15 cellular contexts compared by ENCODE assay signal in genomic region chr1:1117469-1117831, GRCh38. TPM values are rescaled to one million over a fixed set of nuclear protein-coding genes. Genes with fewer than 3 reads are reported as not detected.
DNase-seq lines count a peak whose midpoint lies in the region; ATAC-seq and TF ChIP-seq lines count a peak whose summit lies in the region.
"Had no signal": no experiment of that assay in that cellular context is flagged by ENCODE, and none has a peak within 500 bp of the region (broad histone marks: within the 10 kb centered on the region; RNA-seq: fewer than 3 reads in every experiment).

No MANE protein-coding gene starts in this region.

- H3K9me3 Mint-ChIP-seq in activated naive CD4-positive, alpha-beta T cell treated with anti-CD3 and anti-CD28 coated beads, Interleukin-2, amount 10 ng/mL, durations not matched to agents 7 days and 5 days, result peaks cover 10% of the 10 kb centered on the region
- H3K9me3 Mint-ChIP-seq in T-cell (peaks cover 0 to 4% (median 3%) of the 10 kb centered on the region in 3 donors), glutamatergic neuron (ENCODE audit: unreplicated experiment) (peaks cover 12% of the 10 kb centered on the region)
- H3K9me3 Mint-ChIP-seq in stimulated activated memory B cell treated with anti-CD40 and anti-IgM and Interleukin-4, amounts not matched to agents 10 μg/mL and 1 μg/mL and 100 μg/mL, for 72 hours, result peaks cover 9% of the 10 kb centered on the region

- CTCF ChIA-PET in activated naive CD4-positive, alpha-beta T cell treated with anti-CD3 and anti-CD28 coated beads, Interleukin-2, amount 10 ng/mL, durations not matched to agents 7 days and 5 days (lab: Charles Lee), result interaction anchor here (0.9 kb wide), 1 partner anchor 112 kb away, joined by 4 read pairs; no protein-coding TSS in a partner anchor
- CTCF ChIA-PET in T-cell (lab: Charles Lee), result no interaction called here

- no peak for TF ChIP-seq CTCF in glutamatergic neuron (IDR thresholded peaks at IDR 0.05; ENCODE audit: partially characterized antibody, unreplicated experiment)

- H3K4me3 Mint-ChIP-seq in activated naive CD4-positive, alpha-beta T cell treated with anti-CD3 and anti-CD28 coated beads, Interleukin-2, amount 10 ng/mL, durations not matched to agents 7 days and 5 days, result peak overlapping the region; percentile 61
- H3K4me3 Mint-ChIP-seq in T-cell (peak overlapping the region; percentile 49 to 86 (median 56)), glutamatergic neuron (ENCODE audit: unreplicated experiment) (peak overlapping the region; percentile 49)
- H3K4me3 Mint-ChIP-seq in stimulated activated memory B cell treated with anti-CD40 and anti-IgM and Interleukin-4, amounts not matched to agents 10 μg/mL and 1 μg/mL and 100 μg/mL, for 72 hours, result peak overlapping the region; percentile 48

- H3K36me3 Mint-ChIP-seq in activated naive CD4-positive, alpha-beta T cell treated with anti-CD3 and anti-CD28 coated beads, Interleukin-2, amount 10 ng/mL, durations not matched to agents 7 days and 5 days, result peaks cover 23% of the 10 kb centered on the region
- H3K36me3 Mint-ChIP-seq in T-cell (peaks cover 10% of the 10 kb centered on the region), glutamatergic neuron (ENCODE audit: unreplicated experiment) (peaks cover 6% of the 10 kb centered on the region)
- H3K36me3 Mint-ChIP-seq in stimulated activated memory B cell treated with anti-CD40 and anti-IgM and Interleukin-4, amounts not matched to agents 10 μg/mL and 1 μg/mL and 100 μg/mL, for 72 hours, result peaks cover 15% of the 10 kb centered on the region

- POLR2A ChIA-PET in T-cell (lab: Charles Lee), result no interaction called here

- peaks cover 43% of the 10 kb centered on the region for H3K27me3 Mint-ChIP-seq in activated naive CD4-positive, alpha-beta T cell treated with anti-CD3 and anti-CD28 coated beads, Interleukin-2, amount 10 ng/mL, durations not matched to agents 7 days and 5 days
- H3K27me3 Mint-ChIP-seq in T-cell (peaks cover 0 to 8% of the 10 kb centered on the region in 2 donors), glutamatergic neuron (ENCODE audit: unreplicated experiment) (peaks cover 21% of the 10 kb centered on the region)
- peaks cover 31% of the 10 kb centered on the region for H3K27me3 Mint-ChIP-seq in stimulated activated memory B cell treated with anti-CD40 and anti-IgM and Interleukin-4, amounts not matched to agents 10 μg/mL and 1 μg/mL and 100 μg/mL, for 72 hours

- DNase-seq in activated naive CD4-positive, alpha-beta T cell treated with anti-CD3 and anti-CD28 coated beads, Interleukin-2, amount 10 ng/mL, durations not matched to agents 7 days and 5 days, result no peak
- no peak for DNase-seq in activated naive CD4-positive, alpha-beta T cell (lab: John Stamatoyannopoulos, UW)
- DNase-seq in T-cell (no peak), glutamatergic neuron (no peak), HT-29 (ENCODE audit: low spot score) (no peak), NCI-H1417 (lab: John Stamatoyannopoulos, UW) (no peak)
- no peak for DNase-seq in stimulated activated CD4-positive, alpha-beta T cell treated with anti-CD3 and anti-CD28 coated beads, Interleukin-2, amount 100 ng/mL, for 48 hours
- DNase-seq: activated gamma-delta T cell, AML-193, foreskin melanocyte, GF-D8, occipital lobe had no signal

- no peak for ATAC-seq in T-cell (replicated peaks in 1 of 4)
- no peak for ATAC-seq in stimulated activated memory B cell treated with anti-CD40 and anti-IgM and Interleukin-4, amounts not matched to agents 10 μg/mL and 1 μg/mL and 100 μg/mL, for 72 hours

- H3K4me1 Mint-ChIP-seq in activated naive CD4-positive, alpha-beta T cell treated with anti-CD3 and anti-CD28 coated beads, Interleukin-2, amount 10 ng/mL, durations not matched to agents 7 days and 5 days, result peaks cover 17% of the 10 kb centered on the region
- peaks cover 6 to 14% (median 7%) of the 10 kb centered on the region in 3 donors for H3K4me1 Mint-ChIP-seq in T-cell
- peaks cover 12% of the 10 kb centered on the region for H3K4me1 Mint-ChIP-seq in glutamatergic neuron (ENCODE audit: low read depth, unreplicated experiment)
- peaks cover 26% of the 10 kb centered on the region for H3K4me1 Mint-ChIP-seq in stimulated activated memory B cell treated with anti-CD40 and anti-IgM and Interleukin-4, amounts not matched to agents 10 μg/mL and 1 μg/mL and 100 μg/mL, for 72 hours

- no peak overlapping the region for H3K27ac Mint-ChIP-seq in activated naive CD4-positive, alpha-beta T cell treated with anti-CD3 and anti-CD28 coated beads, Interleukin-2, amount 10 ng/mL, durations not matched to agents 7 days and 5 days
- no peak overlapping the region for H3K27ac Mint-ChIP-seq in T-cell
- no peak overlapping the region for H3K27ac Mint-ChIP-seq in glutamatergic neuron (ENCODE audit: unreplicated experiment)
- no peak overlapping the region for H3K27ac Mint-ChIP-seq in stimulated activated memory B cell treated with anti-CD40 and anti-IgM and Interleukin-4, amounts not matched to agents 10 μg/mL and 1 μg/mL and 100 μg/mL, for 72 hours

RNA-seq across cellular contexts. Expression of gene C1orf159, which starts 1.6 kb away (rescaled TPM):
- total RNA-seq in T-cell (10 to 100 TPM; 20.4 to 37.7 (median 22.5) TPM), glutamatergic neuron (ENCODE audit: unreplicated experiment) (24.5 TPM)
- 61.4 and 67.6 TPM in 2 replicates for total RNA-seq in HT-29 (2014; rRNA removed; shearing (Covaris generic))

RNA-seq across cellular contexts. Expression of gene RNF223, which starts 43.3 kb away (rescaled TPM):
- total RNA-seq in T-cell, result not detected
- total RNA-seq in glutamatergic neuron (ENCODE audit: unreplicated experiment), result not detected
- 16.2 and 16.5 TPM in 2 replicates for total RNA-seq in HT-29 (2014; rRNA removed; shearing (Covaris generic))
- total RNA-seq: M059J, occipital lobe, RPMI7951 had no signal

RNA-seq across cellular contexts. Expression of gene TTLL10, which starts 56.2 kb away (rescaled TPM):
- total RNA-seq in T-cell (1 to 10 TPM in 1 of 5 donors, under 1 TPM in 3, not detected in 1; 0.26 to 1.0 (median 0.47) TPM), glutamatergic neuron (ENCODE audit: unreplicated experiment) (not detected)
- total RNA-seq in HT-29 (2014; rRNA removed; shearing (Covaris generic)), result 5.8 and 6.6 TPM in 2 replicates
- total RNA-seq: M059J, occipital lobe, RPMI7951 had no signal

Comparison
In these comparisons a context has a peak if more than half of its experiments do, and no peak if none do; other contexts are left out.
1. RNA of gene RNF223, which starts 43.3 kb away (total RNA-seq): 16.2 to 16.5 TPM in HT-29; not detected in T-cell and not detected in glutamatergic neuron (single experiment); every median in the first group is over 10 times any median in the second.
2. Peak in every context shown above with its lines, with median percentiles within 50 percentile points of each other: H3K4me3 Mint-ChIP-seq.